Comparison of ENCODE assay signal across 24 cellular contexts in genomic region chr1:93506140-93506539, GRCh38.
"Had no signal": no experiment of that assay in that cellular context is flagged by ENCODE, and none has a peak within 500 bp of the region (broad histone marks: within the 10 kb centered on the region; RNA-seq: fewer than 3 reads in every experiment).

No MANE protein-coding gene starts in this region.

- ATAC-seq: effector memory CD8-positive, alpha-beta T cell; heart left ventricle; naive thymus-derived CD4-positive, alpha-beta T cell; stimulated activated memory B cell treated with anti-CD40 and anti-IgM and Interleukin-4, amounts not matched to agents 10 μg/mL and 1 μg/mL and 100 μg/mL, for 72 hours had no signal

- H3K27me3 ChIP-seq: adrenal gland, ascending aorta, brain microvascular endothelial cell, esophagus muscularis mucosa, heart left ventricle, neural progenitor cell, sigmoid colon, stomach, suprapubic skin, tibial nerve had no signal

- H3K27ac ChIP-seq: adrenal gland, ascending aorta, brain microvascular endothelial cell, dorsolateral prefrontal cortex, esophagus muscularis mucosa, heart left ventricle, neural progenitor cell, sigmoid colon, suprapubic skin, tibial nerve, WERI-Rb-1 had no signal

- H3K4me1 ChIP-seq: adrenal gland, ascending aorta, esophagus muscularis mucosa, neural progenitor cell, sigmoid colon, suprapubic skin, tibial nerve had no signal

- H3K9me3 ChIP-seq: adrenal gland, ascending aorta, esophagus muscularis mucosa, heart left ventricle, sigmoid colon, stomach, suprapubic skin, tibial nerve had no signal

- H3K9ac ChIP-seq: neural progenitor cell had no signal

- DNase-seq: activated CD4-positive, alpha-beta T cell treated with anti-CD3 and anti-CD28 coated beads for 1 hour; activated T-cell treated with anti-CD3 and anti-CD28 coated beads, Interleukin-2, amount 50 U/mL, for 1 hour; adrenal gland; brain microvascular endothelial cell; caudate nucleus; dorsolateral prefrontal cortex; effector memory CD8-positive, alpha-beta T cell; heart left ventricle; naive thymus-derived CD4-positive, alpha-beta T cell; retina; sigmoid colon; stimulated activated CD4-positive, alpha-beta T cell treated with anti-CD3 and anti-CD28 coated beads, Interleukin-15, amount 100 ng/mL, for 24 hours; stomach; WERI-Rb-1 had no signal

- H3K36me3 ChIP-seq: adrenal gland, brain microvascular endothelial cell, sigmoid colon had no signal

- H3K9me3 Mint-ChIP-seq: effector memory CD8-positive, alpha-beta T cell; T-helper 2 cell treated with Interferon-gamma antibody and Interleukin-4, amounts not matched to agents 5 μg/mL and 100 μg/mL, for 36 hours had no signal

- H3K27ac Mint-ChIP-seq: activated naive CD8-positive, alpha-beta T cell; effector memory CD8-positive, alpha-beta T cell; naive thymus-derived CD4-positive, alpha-beta T cell; neural progenitor cell; stimulated activated memory B cell treated with anti-CD40 and anti-IgM and Interleukin-4, amounts not matched to agents 10 μg/mL and 1 μg/mL and 100 μg/mL, for 72 hours; T-helper 2 cell treated with Interferon-gamma antibody and Interleukin-4, amounts not matched to agents 5 μg/mL and 100 μg/mL, for 36 hours had no signal

- H3K36me3 Mint-ChIP-seq: activated naive CD8-positive, alpha-beta T cell had no signal

- H3K4me2 ChIP-seq: neural progenitor cell, smooth muscle cell had no signal

- H3K4me3 ChIP-seq: adrenal gland, ascending aorta, dorsolateral prefrontal cortex, esophagus muscularis mucosa, heart left ventricle, lung, neural progenitor cell, sigmoid colon, smooth muscle cell, stomach, suprapubic skin, tibial nerve had no signal

- H2AFZ ChIP-seq: neural progenitor cell had no signal
